Comparison of ENCODE assay signal across 21 cellular contexts in the genomic region with DNA sequence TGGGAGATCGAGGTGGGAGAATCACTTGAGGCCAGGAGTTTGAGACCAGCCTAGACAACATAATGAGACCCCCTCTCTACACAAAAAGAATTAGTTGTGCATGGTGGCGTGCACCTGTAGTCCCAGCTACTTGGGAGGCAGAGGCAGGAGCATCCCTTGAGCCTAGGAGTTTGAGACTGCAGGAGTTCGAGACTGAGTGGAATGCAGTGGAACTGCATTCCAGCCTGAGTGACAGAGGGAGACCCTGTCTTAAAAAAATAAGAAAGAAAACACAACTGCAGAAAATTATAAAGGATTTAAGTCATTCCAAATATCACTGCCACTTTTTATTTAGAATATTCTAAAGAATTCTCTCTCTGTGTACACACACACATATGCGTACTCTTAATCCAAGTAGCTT. TPM values are rescaled to one million over a fixed set of nuclear protein-coding genes. Genes with fewer than 3 reads are reported as not detected.
DNase-seq lines count a peak whose midpoint lies in the region; FAIRE-seq and TF ChIP-seq lines count a peak whose summit lies in the region.
"Had no signal": no experiment of that assay in that cellular context is flagged by ENCODE, and none has a peak within 500 bp of the region (broad histone marks: within the 10 kb centered on the region; RNA-seq: fewer than 3 reads in every experiment).

No MANE protein-coding gene starts in this region.

- no peaks in the 10 kb centered on the region for H3K79me2 ChIP-seq in H1 (ENCODE audit: control insufficient read depth in 1 of 2, insufficient read depth in 2 of 2, low read length in 2 of 2)
- H3K79me2 ChIP-seq in mesendoderm (ENCODE audit: control insufficient read depth, insufficient read depth, low read length): no peaks in the 10 kb centered on the region

- peak; percentile 32 for FAIRE-seq in H1 (lab: Jason Lieb, UNC)
- FAIRE-seq: A549, D721Med, GM12878, GM12892, GM18507 had no signal

- TF ChIP-seq EP300 in H1 (IDR thresholded peaks at IDR 0.05; ENCODE audit: borderline replicate concordance in 1 of 2, low read depth in 2 of 2, low read length in 2 of 2): no peak

- no peak overlapping the region for H4K91ac ChIP-seq in H1 (replicated peaks; ENCODE audit: insufficient read length, low read length)

- H2BK5ac ChIP-seq in H1 (ENCODE audit: low read depth, low read length): no peak overlapping the region
- no peak overlapping the region for H2BK5ac ChIP-seq in mesendoderm (ENCODE audit: low read length)

- H3K9me3 Mint-ChIP-seq in endothelial cell (ENCODE audit: unreplicated experiment): no peaks in the 10 kb centered on the region
- H3K9me3 Mint-ChIP-seq: CD4-positive, alpha-beta T cell; CD8-positive, alpha-beta T cell had no signal

- H2BK120ac ChIP-seq in H1 (replicated peaks; ENCODE audit: low read depth, low read length): no peak overlapping the region
- no peak overlapping the region for H2BK120ac ChIP-seq in mesendoderm (ENCODE audit: low read depth, low read length)

- no peaks in the 10 kb centered on the region for H3K9me3 ChIP-seq in H1 (ENCODE audit: insufficient read depth in 2 of 2, low read depth in 1 of 2, low read length in 1 of 2)
- H3K9me3 ChIP-seq: A549; BLaER1 treated with 17β-estradiol and CSF1 and Interleukin-3, amounts not matched to agents 10 nM and 100 nM; Caco-2 had no signal

- POLR2A ChIA-PET in H1 (lab: Charles Lee; ENCODE audit: partially characterized antibody): no interaction called here

- no peak overlapping the region for H3K4ac ChIP-seq in H1 (replicated peaks; ENCODE audit: insufficient read length, low read depth, low read length)
- H3K4ac ChIP-seq in mesendoderm (ENCODE audit: low read depth, low read length): no peak overlapping the region

- H4K8ac ChIP-seq in H1 (ENCODE audit: extremely low read depth, insufficient read depth, low read length) (no peak overlapping the region), mesendoderm (ENCODE audit: low read depth, low read length) (no peak overlapping the region)

- H3K23ac ChIP-seq in H1 (ENCODE audit: insufficient read length): no peak overlapping the region
- no peak overlapping the region for H3K23ac ChIP-seq in mesendoderm (ENCODE audit: low read length)

- no peak overlapping the region for H3K27ac Mint-ChIP-seq in endothelial cell (ENCODE audit: unreplicated experiment)
- H3K27ac Mint-ChIP-seq: B cell; CD4-positive, alpha-beta T cell; CD8-positive, alpha-beta T cell had no signal

- no peak overlapping the region for H4K5ac ChIP-seq in H1 (ENCODE audit: insufficient read length, low read depth, low read length)
- H4K5ac ChIP-seq in mesendoderm (ENCODE audit: low read length): no peak overlapping the region

- H3K27me3 Mint-ChIP-seq in endothelial cell (ENCODE audit: unreplicated experiment): no peaks in the 10 kb centered on the region
- H3K27me3 Mint-ChIP-seq: B cell; CD4-positive, alpha-beta T cell had no signal

- peak; percentile 43 for DNase-seq in ELF-1 (ENCODE audit: low read depth, low spot score)
- DNase-seq in H1 (ENCODE audit: low read depth in 1 of 2, low spot score in 2 of 2): no peak
- DNase-seq in mesendoderm: peak; percentile 28
- DNase-seq in NCI-H2171 (lab: John Stamatoyannopoulos, UW): no peak
- no peak for DNase-seq in endothelial cell (ENCODE audit: low spot score)
- DNase-seq: AML-193; Caco-2; Calu3; CD4-positive, alpha-beta T cell; CD8-positive, alpha-beta T cell; DMS79 treated with DMSO at 0.1 percent for 48 hours; GDM1 had no signal

- H3K4me1 Mint-ChIP-seq in endothelial cell (ENCODE audit: unreplicated experiment): no peaks in the 10 kb centered on the region
- H3K4me1 Mint-ChIP-seq: B cell had no signal

- TF ChIP-seq POLR2A in H1 (IDR thresholded peaks at IDR 0.05; ENCODE audit: control extremely low read depth in 1 of 2, low read depth in 2 of 2, low read length in 2 of 2): no peak

- H2AK5ac ChIP-seq in H1 (ENCODE audit: low read depth, low read length) (no peak overlapping the region), mesendoderm (ENCODE audit: low read length) (no peak overlapping the region)

- CTCF ChIA-PET in H1 (lab: Charles Lee; ENCODE audit: partially characterized antibody): no interaction called here

- no peaks in the 10 kb centered on the region for H3K23me2 ChIP-seq in H1 (ENCODE audit: low read depth, low read length)

- no peak overlapping the region for H2BK20ac ChIP-seq in H1 (ENCODE audit: low read length)

- H2BK15ac ChIP-seq in H1 (ENCODE audit: low read length): no peak overlapping the region
- no peak overlapping the region for H2BK15ac ChIP-seq in mesendoderm (replicated peaks; ENCODE audit: low read depth)

- no peak overlapping the region for H2BK12ac ChIP-seq in H1 (ENCODE audit: low read depth, low read length)

- H3K36me3 ChIP-seq in H1 (ENCODE audit: control insufficient read depth in 2 of 4, insufficient read depth in 4 of 4, low read length in 3 of 4) (peaks cover 0 to 25% (median 5%) of the 10 kb centered on the region in 4 experiments; a peak in 2 of 8 replicates), mesendoderm (ENCODE audit: control insufficient read depth, insufficient read depth, low read length) (no peaks in the 10 kb centered on the region)

- H3K79me1 ChIP-seq in H1 (ENCODE audit: low read depth, low read length): no peaks in the 10 kb centered on the region
- no peaks in the 10 kb centered on the region for H3K79me1 ChIP-seq in mesendoderm (ENCODE audit: low read length)

- no peaks in the 10 kb centered on the region for H3K36me3 Mint-ChIP-seq in endothelial cell (ENCODE audit: low read depth, unreplicated experiment)

- H3K18ac ChIP-seq in H1 (ENCODE audit: extremely low read depth, low read length) (no peak overlapping the region), mesendoderm (ENCODE audit: low read length) (no peak overlapping the region)

- H3K9ac ChIP-seq in H1 (replicated peaks in 1 of 4; ENCODE audit: extremely low read depth in 1 of 4, low read depth in 3 of 4, low read length in 3 of 4): no peak overlapping the region
- H3K9ac ChIP-seq in mesendoderm (ENCODE audit: low read length): no peak overlapping the region
- H3K9ac ChIP-seq: BLaER1 treated with 17β-estradiol and CSF1 and Interleukin-3, amounts not matched to agents 10 nM and 100 nM had no signal

- H3K27me3 ChIP-seq in H1 (replicated peaks in 1 of 4; ENCODE audit: control insufficient read depth in 3 of 4, extremely low read depth in 1 of 4, insufficient read depth in 3 of 4, low read length in 3 of 4): no peaks in the 10 kb centered on the region
- no peaks in the 10 kb centered on the region for H3K27me3 ChIP-seq in mesendoderm (ENCODE audit: insufficient read depth, low read length, poor library complexity)

- H3K4me3 ChIP-seq in H1 (ENCODE audit: extremely low read depth in 1 of 4, insufficient read depth in 2 of 4, low read depth in 3 of 4, low read length in 4 of 4): no peak overlapping the region
- H3K4me3 ChIP-seq in mesendoderm (ENCODE audit: low read length): no peak overlapping the region
- H3K4me3 ChIP-seq: A549; BLaER1 treated with 17β-estradiol and CSF1 and Interleukin-3, amounts not matched to agents 10 nM and 100 nM; GM12878 had no signal

- H3K56ac ChIP-seq in H1 (replicated peaks; ENCODE audit: insufficient read length, low read depth, low read length) (no peak overlapping the region), mesendoderm (ENCODE audit: low read length) (no peak overlapping the region)

- H3K4me2 ChIP-seq in H1 (ENCODE audit: insufficient read depth in 1 of 2, low read depth in 2 of 2, low read length in 2 of 2) (no peak overlapping the region), mesendoderm (ENCODE audit: low read length) (no peak overlapping the region)
- H3K4me2 ChIP-seq: A549; BLaER1 treated with 17β-estradiol and CSF1 and Interleukin-3, amounts not matched to agents 10 nM and 100 nM had no signal

- WGBS in H1 (ENCODE audit: extremely low coverage in 1 of 2, insufficient coverage in 1 of 2, insufficient read length in 1 of 2, insufficient replicate concordance in 2 of 2, low coverage in 1 of 2, low lambda C conversion rate in 2 of 2, missing lambda C conversion rate in 1 of 2), 2 experiments: 88% methylated on average over 4 of the region's 4 CpGs; no CpG with 5 or more reads in 1 of the 2 experiments
- WGBS in mesendoderm (ENCODE audit: extremely low coverage, insufficient coverage, low lambda C conversion rate): no CpG with 5 or more reads among the region's 4 CpGs

- no peaks in the 10 kb centered on the region for H4K20me1 ChIP-seq in H1 (replicated peaks in 1 of 2; ENCODE audit: control insufficient read depth in 1 of 2, insufficient read depth in 2 of 2, low read length in 2 of 2)

- TF ChIP-seq CTCF in H1 (IDR thresholded peaks at IDR 0.05; ENCODE audit: control extremely low read depth in 1 of 3, insufficient read depth in 1 of 3, low read depth in 1 of 3, low read length in 3 of 3) (no peak), endothelial cell (IDR thresholded peaks at IDR 0.05; ENCODE audit: unreplicated experiment) (no peak)

- no peak for TF ChIP-seq RAD21 in H1 (IDR thresholded peaks at IDR 0.05 in 1 of 2, conservative IDR thresholded peaks at IDR 0.05 in 1 of 2; ENCODE audit: low read depth in 2 of 2, low read length in 2 of 2)

- no peak overlapping the region for H3K27ac ChIP-seq in H1 (ENCODE audit: low read depth, low read length)
- H3K27ac ChIP-seq in mesendoderm (ENCODE audit: low read depth, low read length): no peak overlapping the region
- H3K27ac ChIP-seq: 22Rv1; A549; BLaER1 treated with 17β-estradiol and CSF1 and Interleukin-3, amounts not matched to agents 10 nM and 100 nM; C4-2B had no signal

- H3K4me1 ChIP-seq in H1 (replicated peaks in 1 of 4; ENCODE audit: control insufficient read depth in 3 of 4, insufficient read depth in 4 of 4, low read length in 3 of 4): no peaks in the 10 kb centered on the region
- no peaks in the 10 kb centered on the region for H3K4me1 ChIP-seq in mesendoderm (ENCODE audit: control insufficient read depth, low read depth, low read length)
- H3K4me1 ChIP-seq: A549, Caco-2 had no signal

- H3K4me3 Mint-ChIP-seq in endothelial cell (ENCODE audit: unreplicated experiment): no peak overlapping the region
- H3K4me3 Mint-ChIP-seq: B cell; CD4-positive, alpha-beta T cell; CD8-positive, alpha-beta T cell had no signal

- H2AFZ ChIP-seq in H1 (ENCODE audit: low read length): no peak overlapping the region

- H3K14ac ChIP-seq in H1 (ENCODE audit: insufficient read length): no peak overlapping the region

TF ChIP-seq in H1, 55 proteins besides CTCF, POLR2A, EP300 and RAD21 (continues in another document):
- TF ChIP-seq TEAD4 (IDR thresholded peaks at IDR 0.05; ENCODE audit: low read depth, low read length): peak; percentile 62

RNA-seq across cellular contexts. Expression of a gene that starts 18.4 kb away (rescaled TPM):
- 49.5 and 56.0 TPM in 2 replicates for total RNA-seq in H1 (2021; fragmentation: NEBNext Ultra II Directional; extraction: Animal tissue kit (Norgen Biotek cat#: 25700))
- 11.0 and 16.9 TPM in 2 replicates for polyA plus RNA-seq in H1 (2011; rRNA removed)
- 21.3 TPM for polyA plus RNA-seq in H1 (2011; cell fraction: cytosol; rRNA removed)
- 3.9 TPM for polyA plus RNA-seq in H1 (2011; cell fraction: nucleus; rRNA removed)
- polyA plus RNA-seq in H1 (2012, experiment 1 of 2): 34.8 to 52.6 TPM (median 39.7 TPM) in 4 replicates
- 15.2 TPM for polyA plus RNA-seq in H1 (2012, experiment 2 of 2)
- 28.6 TPM for polyA plus RNA-seq in H1 (2013, experiment 1 of 2)
- 27.6 TPM for polyA plus RNA-seq in H1 (2013, experiment 2 of 2)
- polyA minus RNA-seq in H1 (2011; rRNA and poly(A)+ RNA removed): 13.7 and 15.2 TPM in 2 replicates
- 20.3 TPM for polyA minus RNA-seq in H1 (2011; cell fraction: cytosol; rRNA and poly(A)+ RNA removed)
- polyA minus RNA-seq in H1 (2011; cell fraction: nucleus; rRNA and poly(A)+ RNA removed): 7.1 TPM
- polyA plus RNA-seq in mesendoderm (2013, experiment 1 of 2): 46.7 TPM
- 50.6 TPM for polyA plus RNA-seq in mesendoderm (2013, experiment 2 of 2)
- 10.5 TPM for total RNA-seq in endothelial cell (ENCODE audit: unreplicated experiment)

Comparison
In these comparisons a context has a peak if more than half of its experiments do, and no peak if none do; other contexts are left out.
1. DNase-seq: peak in ELF-1 (single experiment) and mesendoderm (single experiment); none in H1 (0 of 2), NCI-H2171 (single experiment) and endothelial cell (single experiment).